In genomic region chr2:108541451-108541850, GRCh38 we compare ENCODE assay signal across 25 cellular contexts. TPM values are rescaled to one million over a fixed set of nuclear protein-coding genes. Genes with fewer than 3 reads are reported as not detected.
A peak's percentile ranks its signal among the peaks of the same experiment; 100 is the strongest.
DNase-seq lines count a peak whose midpoint lies in the region; ATAC-seq and TF ChIP-seq lines count a peak whose summit lies in the region.
"Had no signal": no experiment of that assay in that cellular context is flagged by ENCODE, and none has a peak within 500 bp of the region (broad histone marks: within the 10 kb centered on the region; RNA-seq: fewer than 3 reads in every experiment).

No MANE protein-coding gene starts in this region.

- TF ChIP-seq CTCF in A673 (conservative IDR thresholded peaks at IDR 0.05; ENCODE audit: low read depth, low read length) (no peak), MM.1S (IDR thresholded peaks at IDR 0.05; ENCODE audit: low read length) (no peak)

- intact Hi-C loops in A673 (cut with micrococcal nuclease; ENCODE audit: unreplicated experiment) (no loop called here), head of caudate nucleus (cut with DNase I) (no loop called here)

- CTCF ChIA-PET in A673 (lab: Charles Lee), result interaction anchor here (0.6 kb wide), 1 partner anchor 56 kb away, joined by 13 read pairs; no protein-coding TSS in a partner anchor

- H2AFZ ChIP-seq in MM.1S (ENCODE audit: low read length), result no peak overlapping the region

- no peak overlapping the region for H3K4me2 ChIP-seq in MM.1S (ENCODE audit: low read depth, low read length)

- no peaks in the 10 kb centered on the region for H3K36me3 ChIP-seq in A673 (ENCODE audit: insufficient read depth, low read length, poor library complexity, severe bottlenecking)
- no peaks in the 10 kb centered on the region for H3K36me3 ChIP-seq in MM.1S (replicated peaks; ENCODE audit: insufficient read depth, low read length)
- H3K36me3 ChIP-seq in skeletal muscle tissue (ENCODE audit: control insufficient read depth in 3 of 3, insufficient read depth in 3 of 3, low read length in 3 of 3), result no peaks in the 10 kb centered on the region
- H3K36me3 ChIP-seq: BE2C, ovary had no signal

- H3F3A ChIP-seq in MM.1S (ENCODE audit: insufficient read depth, low read length), result no peaks in the 10 kb centered on the region

- peak; percentile 74 for DNase-seq in A673 (ENCODE audit: low spot score)
- DNase-seq in MM.1S, result peak; percentile 14
- DNase-seq in inferior parietal cortex (ENCODE audit: extremely low spot score), result peak; percentile 1
- DNase-seq in head of caudate nucleus, result no peak
- no peak for DNase-seq in NCI-H2107 treated with DMSO at 0.1 percent for 48 hours (lab: John Stamatoyannopoulos, UW; ENCODE audit: unreplicated experiment)
- no peak for DNase-seq in activated naive CD8-positive, alpha-beta T cell treated with anti-CD3 and anti-CD28 coated beads for 36 hours
- DNase-seq: activated B cell treated with CpG ODN at 0.5 μM for 24 hours; activated naive CD4-positive, alpha-beta T cell treated with anti-CD3 and anti-CD28 coated beads, Interleukin-2, amount 50 U/mL, for 16 hours; amygdala; BE2C; DMS153; islet precursor cell; NCI-H1092 treated with DMSO at 0.1 percent for 48 hours; NCI-H1930; NCI-H69; ovary; SHP77 treated with DMSO at 0.1 percent for 48 hours; stimulated activated CD4-positive, alpha-beta T cell treated with anti-CD3 and anti-CD28 coated beads, Interleukin-2, amount 100 ng/mL, for 48 hours had no signal

- no peak for ATAC-seq in GM21619 (IDR thresholded peaks at IDR 0.05; ENCODE audit: unreplicated experiment)
- ATAC-seq: natural killer cell treated with Interleukin-12 subunit alpha and Interleukin-12 subunit beta and Interleukin-15 and Interleukin-18, amount 100 ng/mL, for 72 hours; Panc1; stimulated activated effector memory CD8-positive, alpha-beta T cell treated with anti-CD3 and anti-CD28 coated beads, Interleukin-12 subunit alpha, Interleukin-12 subunit beta, amount 100 ng/mL, for 72 hours had no signal

- H3K9ac ChIP-seq in MM.1S (ENCODE audit: low read length), result no peak overlapping the region
- H3K9ac ChIP-seq in skeletal muscle tissue (ENCODE audit: low read depth in 1 of 3, low read length in 3 of 3), result no peak overlapping the region

- H3K36me3 Mint-ChIP-seq in activated naive CD8-positive, alpha-beta T cell treated with anti-CD3 and anti-CD28 coated beads for 36 hours, result peaks cover 7% of the 10 kb centered on the region
- H3K36me3 Mint-ChIP-seq: natural killer cell treated with Interleukin-12 subunit alpha and Interleukin-12 subunit beta and Interleukin-15 and Interleukin-18, amount 100 ng/mL, for 72 hours; stimulated activated effector memory CD8-positive, alpha-beta T cell treated with anti-CD3 and anti-CD28 coated beads, Interleukin-12 subunit alpha, Interleukin-12 subunit beta, amount 100 ng/mL, for 72 hours had no signal

- H3K27ac Mint-ChIP-seq in activated naive CD8-positive, alpha-beta T cell treated with anti-CD3 and anti-CD28 coated beads for 36 hours, result no peak overlapping the region
- H3K27ac Mint-ChIP-seq: activated B cell treated with CpG ODN at 0.5 μM for 24 hours; dendritic cell treated with granulocyte-macrophage colony-stimulating factor and Interleukin-4, amounts not matched to agents 40 ng/mL and 50 ng/mL, for 4 days; natural killer cell treated with Interleukin-12 subunit alpha and Interleukin-12 subunit beta and Interleukin-15 and Interleukin-18, amount 100 ng/mL, for 72 hours; stimulated activated effector memory CD8-positive, alpha-beta T cell treated with anti-CD3 and anti-CD28 coated beads, Interleukin-12 subunit alpha, Interleukin-12 subunit beta, amount 100 ng/mL, for 72 hours had no signal

- H4K20me1 ChIP-seq in MM.1S (ENCODE audit: insufficient read depth, low read length), result no peaks in the 10 kb centered on the region

- no TSS peak for BruUV-seq in A673 (replicated peaks; lab: Mats Ljungman, UMichigan)

- H3K4me3 Mint-ChIP-seq in activated naive CD8-positive, alpha-beta T cell treated with anti-CD3 and anti-CD28 coated beads for 36 hours, result no peak overlapping the region
- H3K4me3 Mint-ChIP-seq: activated B cell treated with CpG ODN at 0.5 μM for 24 hours; dendritic cell treated with granulocyte-macrophage colony-stimulating factor and Interleukin-4, amounts not matched to agents 40 ng/mL and 50 ng/mL, for 4 days; natural killer cell treated with Interleukin-12 subunit alpha and Interleukin-12 subunit beta and Interleukin-15 and Interleukin-18, amount 100 ng/mL, for 72 hours; stimulated activated effector memory CD8-positive, alpha-beta T cell treated with anti-CD3 and anti-CD28 coated beads, Interleukin-12 subunit alpha, Interleukin-12 subunit beta, amount 100 ng/mL, for 72 hours had no signal

- H3K27ac ChIP-seq in A673 (ENCODE audit: low read depth, low read length, poor library complexity, severe bottlenecking) (peak overlapping the region; percentile 10), MM.1S (ENCODE audit: low read length) (peak overlapping the region; percentile 15; the same call in 1 of the 2 replicates), skeletal muscle tissue (ENCODE audit: low read depth, low read length) (peak overlapping the region; percentile 19)

- peaks cover 17% of the 10 kb centered on the region for H3K4me1 Mint-ChIP-seq in activated naive CD8-positive, alpha-beta T cell treated with anti-CD3 and anti-CD28 coated beads for 36 hours
- H3K4me1 Mint-ChIP-seq: activated B cell treated with CpG ODN at 0.5 μM for 24 hours had no signal

- H3K79me2 ChIP-seq in MM.1S (ENCODE audit: low read length), result peaks cover 98% of the 10 kb centered on the region

- no peaks in the 10 kb centered on the region for H3K9me2 ChIP-seq in MM.1S (replicated peaks; ENCODE audit: insufficient read depth, low read length)

- peaks cover 4% of the 10 kb centered on the region for H3K9me3 ChIP-seq in A673 (ENCODE audit: low read depth, low read length, poor library complexity, severe bottlenecking)
- H3K9me3 ChIP-seq in MM.1S (replicated peaks; ENCODE audit: insufficient read depth, low read length), result no peaks in the 10 kb centered on the region
- no peaks in the 10 kb centered on the region for H3K9me3 ChIP-seq in skeletal muscle tissue (ENCODE audit: control insufficient read depth in 3 of 3, low read length in 3 of 3)
- H3K9me3 ChIP-seq: BE2C, ovary had no signal

- H3K4me1 ChIP-seq in A673 (ENCODE audit: insufficient read depth, low read length, poor library complexity, severe bottlenecking) (peaks cover 21% of the 10 kb centered on the region), MM.1S (ENCODE audit: low read length) (peaks cover 10% of the 10 kb centered on the region), skeletal muscle tissue (ENCODE audit: control insufficient read depth in 3 of 3, insufficient read depth in 3 of 3, low read length in 3 of 3) (peaks cover 10 to 31% (median 19%) of the 10 kb centered on the region in 3 donors)
- H3K4me1 ChIP-seq: BE2C had no signal

- POLR2A ChIA-PET in A673 (lab: Charles Lee; ENCODE audit: low non-redundant PET), result interaction anchor here (0.6 kb wide), 1 partner anchor 19 kb away, joined by 4 read pairs; no protein-coding TSS in a partner anchor

- H3K27me3 Mint-ChIP-seq in activated naive CD8-positive, alpha-beta T cell treated with anti-CD3 and anti-CD28 coated beads for 36 hours, result no peaks in the 10 kb centered on the region
- H3K27me3 Mint-ChIP-seq: activated B cell treated with CpG ODN at 0.5 μM for 24 hours; dendritic cell treated with granulocyte-macrophage colony-stimulating factor and Interleukin-4, amounts not matched to agents 40 ng/mL and 50 ng/mL, for 4 days; IgD-negative memory B cell; natural killer cell treated with Interleukin-12 subunit alpha and Interleukin-12 subunit beta and Interleukin-15 and Interleukin-18, amount 100 ng/mL, for 72 hours had no signal

- peaks cover 3% of the 10 kb centered on the region for H3K9me3 Mint-ChIP-seq in activated naive CD8-positive, alpha-beta T cell treated with anti-CD3 and anti-CD28 coated beads for 36 hours
- H3K9me3 Mint-ChIP-seq: activated B cell treated with CpG ODN at 0.5 μM for 24 hours; dendritic cell treated with granulocyte-macrophage colony-stimulating factor and Interleukin-4, amounts not matched to agents 40 ng/mL and 50 ng/mL, for 4 days; IgD-negative memory B cell; natural killer cell treated with Interleukin-12 subunit alpha and Interleukin-12 subunit beta and Interleukin-15 and Interleukin-18, amount 100 ng/mL, for 72 hours; stimulated activated effector memory CD8-positive, alpha-beta T cell treated with anti-CD3 and anti-CD28 coated beads, Interleukin-12 subunit alpha, Interleukin-12 subunit beta, amount 100 ng/mL, for 72 hours had no signal

- no peaks in the 10 kb centered on the region for H3K27me3 ChIP-seq in A673 (replicated peaks; ENCODE audit: insufficient read depth, low read depth, low read length, poor library complexity)
- H3K27me3 ChIP-seq in MM.1S (replicated peaks; ENCODE audit: insufficient read depth, low read length), result no peaks in the 10 kb centered on the region
- H3K27me3 ChIP-seq in skeletal muscle tissue (ENCODE audit: control insufficient read depth in 3 of 3, insufficient read depth in 3 of 3, low read length in 3 of 3), result no peaks in the 10 kb centered on the region
- H3K27me3 ChIP-seq: BE2C, ovary had no signal

- H3K4me3 ChIP-seq in A673 (ENCODE audit: low read depth, low read length, poor library complexity, severe bottlenecking) (no peak overlapping the region), MM.1S (ENCODE audit: low read length) (no peak overlapping the region), skeletal muscle tissue (ENCODE audit: low read length in 3 of 3) (no peak overlapping the region)
- H3K4me3 ChIP-seq: ovary had no signal

RNA-seq across cellular contexts. Expression of gene LIMS1, which starts 7.2 kb away (rescaled TPM):
- total RNA-seq in A673 (2021), result 42.9 and 43.9 TPM in 2 replicates
- total RNA-seq in skeletal muscle tissue, result 26.6 TPM
- 10 to 100 TPM; 39.6 to 44.9 TPM for total RNA-seq in activated naive CD8-positive, alpha-beta T cell treated with anti-CD3 and anti-CD28 coated beads for 36 hours

Comparison
In these comparisons a context has a peak if more than half of its experiments do, and no peak if none do; other contexts are left out.
1. DNase-seq: peak in A673 (single experiment), MM.1S (single experiment) and inferior parietal cortex (single experiment); none in head of caudate nucleus (0 of 42), NCI-H2107 treated with DMSO at 0.1 percent for 48 hours (single experiment) and activated naive CD8-positive, alpha-beta T cell treated with anti-CD3 and anti-CD28 coated beads for 36 hours (single experiment).
2. Peak in every context shown above with its lines, with median percentiles within 50 percentile points of each other: H3K27ac ChIP-seq.